In genomic region chr15:60214201-60214600, GRCh38 we compare ENCODE assay signal across 24 cellular contexts.
DNase-seq lines count a peak whose midpoint lies in the region; ATAC-seq, FAIRE-seq and TF ChIP-seq lines count a peak whose summit lies in the region.
"Had no signal": no experiment of that assay in that cellular context is flagged by ENCODE, and none has a peak within 500 bp of the region (broad histone marks: within the 10 kb centered on the region; RNA-seq: fewer than 3 reads in every experiment).

No MANE protein-coding gene starts in this region.

- H3K4me3 Mint-ChIP-seq in Calu3 (ENCODE audit: low read depth, unreplicated experiment): no peak overlapping the region
- H3K4me3 Mint-ChIP-seq: B cell; CD4-positive, alpha-beta T cell; CD8-positive, alpha-beta T cell had no signal

- no peak for TF ChIP-seq CTCF in Calu3 (IDR thresholded peaks at IDR 0.05; ENCODE audit: unreplicated experiment)
- no peak for TF ChIP-seq CTCF in K562 (IDR thresholded peaks at IDR 0.05 in 2 of 3, conservative IDR thresholded peaks at IDR 0.05 in 1 of 3; ENCODE audit: insufficient read depth in 2 of 3, low read depth in 1 of 3, low read length in 3 of 3)

- no peak for FAIRE-seq in K562 (lab: Jason Lieb, UNC)
- FAIRE-seq in urothelium cell line (lab: Jason Lieb, UNC): peak; percentile 83
- FAIRE-seq: A549, GM12878, GM12892, GM18507 had no signal

- no peak overlapping the region for H3K4me3 ChIP-seq in K562
- H3K4me3 ChIP-seq: A549; BLaER1 treated with 17β-estradiol and CSF1 and Interleukin-3, amounts not matched to agents 10 nM and 100 nM; GM12878 had no signal

- H3K79me2 ChIP-seq in K562 (ENCODE audit: control insufficient read depth, insufficient read depth, low read length): no peaks in the 10 kb centered on the region

- no peak overlapping the region for H3K27ac ChIP-seq in K562 (ENCODE audit: extremely low read depth, low read depth, low read length)
- H3K27ac ChIP-seq: 22Rv1; A549; BLaER1 treated with 17β-estradiol and CSF1 and Interleukin-3, amounts not matched to agents 10 nM and 100 nM; C4-2B had no signal

- H3K27me3 ChIP-seq in K562 (ENCODE audit: control insufficient read depth in 2 of 2, insufficient read depth in 2 of 2, low read length in 2 of 2): no peaks in the 10 kb centered on the region
- H3K27me3 ChIP-seq: BLaER1 treated with 17β-estradiol and CSF1 and Interleukin-3, amounts not matched to agents 10 nM and 100 nM had no signal

- no peaks in the 10 kb centered on the region for H3K4me1 ChIP-seq in K562 (replicated peaks in 1 of 2; ENCODE audit: control insufficient read depth in 2 of 2, insufficient read depth in 2 of 2, low read length in 2 of 2)
- H3K4me1 ChIP-seq: A549; BLaER1 treated with 17β-estradiol and CSF1 and Interleukin-3, amounts not matched to agents 10 nM and 100 nM; Caco-2 had no signal

- in situ Hi-C loops in K562 (cut with MboI): no loop called here

- POLR2A ChIA-PET in K562 (lab: Yijun Ruan, JAX): no interaction called here

- CTCF ChIA-PET in Calu3 (lab: Charles Lee): interaction anchor here (0.6 to 0.9 kb wide), 2 partner anchors 22 to 297 kb away, joined by 3 read pairs; no protein-coding TSS in a partner anchor
- CTCF ChIA-PET in K562 (lab: Yijun Ruan, JAX; ENCODE audit: low intra/inter-chr PET ratio): no interaction called here

- TF ChIP-seq RAD21 in K562 (CRISPR knock-in tag; conservative IDR thresholded peaks at IDR 0.05 in 1 of 2, IDR thresholded peaks at IDR 0.05 in 1 of 2): no peak

- no peaks in the 10 kb centered on the region for H3K9me1 ChIP-seq in K562 (ENCODE audit: control insufficient read depth, insufficient read depth, low read length)

- DNase-seq in Calu3 (no peak), K562 (ENCODE audit: extremely low read depth in 1 of 4, low spot score in 3 of 4) (no peak), urothelium cell line (ENCODE audit: low spot score) (no peak), inferior parietal cortex (ENCODE audit: extremely low spot score) (no peak)
- DNase-seq: AML-193; Caco-2; CD4-positive, alpha-beta T cell; CD8-positive, alpha-beta T cell; DMS 273 treated with DMSO at 0.1 percent for 48 hours; DMS153; DMS53; DMS79; DND-41; EL; GDM1 had no signal

- no peaks in the 10 kb centered on the region for H3K9me3 ChIP-seq in K562 (replicated peaks; ENCODE audit: control insufficient read depth, insufficient read depth, low read depth, low read length)
- H3K9me3 ChIP-seq: A549; BLaER1 treated with 17β-estradiol and CSF1 and Interleukin-3, amounts not matched to agents 10 nM and 100 nM; Caco-2 had no signal

- no peaks in the 10 kb centered on the region for H4K20me1 ChIP-seq in K562 (replicated peaks; ENCODE audit: control insufficient read depth, insufficient read depth, low read length)
- H4K20me1 ChIP-seq: BLaER1 treated with 17β-estradiol and CSF1 and Interleukin-3, amounts not matched to agents 10 nM and 100 nM had no signal

- ATAC-seq in K562 (no peak), HG03175 (IDR thresholded peaks at IDR 0.05; ENCODE audit: unreplicated experiment) (no peak)
- ATAC-seq: CD8-positive, alpha-beta T cell; GM12878 had no signal

- no peak overlapping the region for H3K9ac ChIP-seq in K562 (ENCODE audit: insufficient read depth in 1 of 2, low read depth in 2 of 2, low read length in 2 of 2)
- H3K9ac ChIP-seq: BLaER1 treated with 17β-estradiol and CSF1 and Interleukin-3, amounts not matched to agents 10 nM and 100 nM had no signal

- BruUV-seq in Calu3 (replicated peaks; lab: Mats Ljungman, UMichigan): no TSS peak
- BruUV-seq in K562 (replicated peaks; lab: Mats Ljungman, UMichigan): no TSS peak

- peaks cover 3% of the 10 kb centered on the region for H3K36me3 Mint-ChIP-seq in Calu3 (ENCODE audit: insufficient read depth, unreplicated experiment)
- H3K36me3 Mint-ChIP-seq: CD8-positive, alpha-beta T cell had no signal

- peaks cover 89% of the 10 kb centered on the region for H3K27me3 Mint-ChIP-seq in Calu3 (ENCODE audit: unreplicated experiment)

- no peaks in the 10 kb centered on the region for H3K36me3 ChIP-seq in K562 (ENCODE audit: control insufficient read depth, insufficient read depth, low read length)
- H3K36me3 ChIP-seq: BLaER1 treated with 17β-estradiol and CSF1 and Interleukin-3, amounts not matched to agents 10 nM and 100 nM had no signal

- no peak for TF ChIP-seq POLR2A in K562 (conservative IDR thresholded peaks at IDR 0.05)

- 1% methylated on average over 4 of the region's 4 CpGs for WGBS in K562 (ENCODE audit: insufficient coverage, low coverage, missing lambda C conversion rate)

- H3K9me3 Mint-ChIP-seq in Calu3 (ENCODE audit: low read depth, unreplicated experiment): no peaks in the 10 kb centered on the region
- H3K9me3 Mint-ChIP-seq: CD4-positive, alpha-beta T cell; CD8-positive, alpha-beta T cell had no signal

- no peak for TF ChIP-seq EP300 in K562 (IDR thresholded peaks at IDR 0.05; ENCODE audit: low read length)

- H3K4me1 Mint-ChIP-seq in Calu3 (ENCODE audit: low read depth, unreplicated experiment): peaks cover 14% of the 10 kb centered on the region
- H3K4me1 Mint-ChIP-seq: B cell had no signal

- no peak overlapping the region for H3K4me2 ChIP-seq in K562 (ENCODE audit: insufficient read depth, low read length)
- H3K4me2 ChIP-seq: A549; BLaER1 treated with 17β-estradiol and CSF1 and Interleukin-3, amounts not matched to agents 10 nM and 100 nM had no signal

- no peak overlapping the region for H2AFZ ChIP-seq in K562 (ENCODE audit: low read depth, low read length)

- peak overlapping the region; percentile 10 for H3K27ac Mint-ChIP-seq in Calu3 (ENCODE audit: unreplicated experiment)
- H3K27ac Mint-ChIP-seq: B cell; CD4-positive, alpha-beta T cell; CD8-positive, alpha-beta T cell had no signal

- intact Hi-C loops in Calu3 (cut with micrococcal nuclease; ENCODE audit: unreplicated experiment) (loop anchor here (10.0 kb wide), 1 partner anchor 111 kb away; no protein-coding TSS in a partner anchor), K562 (cut with micrococcal nuclease) (no loop called here)

TF ChIP-seq in K562, 482 proteins besides CTCF, POLR2A, EP300 and RAD21:
- TF ChIP-seq WHSC1 (IDR thresholded peaks at IDR 0.05; ENCODE audit: low read length): no peak
- peak; percentile 32 to 53 for TF ChIP-seq NRF1 (conservative IDR thresholded peaks at IDR 0.05 in 1 of 2, IDR thresholded peaks at IDR 0.05 in 1 of 2)
